Comparison of ENCODE assay signal across 3 cellular contexts in genomic region chr1:75801480-75801879, GRCh38. TPM values are rescaled to one million over a fixed set of nuclear protein-coding genes. Genes with fewer than 3 reads are reported as not detected.
"Had no signal": no experiment of that assay in that cellular context is flagged by ENCODE, and none has a peak within 500 bp of the region (broad histone marks: within the 10 kb centered on the region; RNA-seq: fewer than 3 reads in every experiment).

No MANE protein-coding gene starts in this region.

RNA-seq across cellular contexts. Expression of gene MSH4, which starts 4.8 kb away (rescaled TPM):
- total RNA-seq: PC-3, RPMI7951 had no signal
- polyA plus RNA-seq: SK-N-SH had no signal
